ENCODE assay signal across 15 cellular contexts in genomic region chr6:41932378-41932777, GRCh38. TPM values are rescaled to one million over a fixed set of nuclear protein-coding genes. Genes with fewer than 3 reads are reported as not detected.
DNase-seq lines count a peak whose midpoint lies in the region; ATAC-seq and TF ChIP-seq lines count a peak whose summit lies in the region.
"Had no signal": no experiment of that assay in that cellular context is flagged by ENCODE, and none has a peak within 500 bp of the region (broad histone marks: within the 10 kb centered on the region; RNA-seq: fewer than 3 reads in every experiment).

No MANE protein-coding gene starts in this region.

- peaks cover 98% of the 10 kb centered on the region for H3K36me3 ChIP-seq in neutrophil

- H3K4me3 ChIP-seq in neutrophil (ENCODE audit: low read depth in 1 of 2, low read length in 1 of 2) (no peak overlapping the region), coronary artery (no peak overlapping the region)
- H3K4me3 ChIP-seq: body of pancreas, SK-N-MC had no signal

- H3K4me1 Mint-ChIP-seq in activated naive CD8-positive, alpha-beta T cell (ENCODE audit: low read depth) = peaks cover 50% of the 10 kb centered on the region
- peaks cover 35% of the 10 kb centered on the region for H3K4me1 Mint-ChIP-seq in activated naive CD8-positive, alpha-beta T cell treated with anti-CD3 and anti-CD28 coated beads, Interleukin-2, amount 50 U/mL, for 24 hours
- peaks cover 49% of the 10 kb centered on the region for H3K4me1 Mint-ChIP-seq in activated CD4-positive, alpha-beta memory T cell treated with anti-CD3 and anti-CD28 coated beads, Interleukin-2, amount 10 ng/mL, durations not matched to agents 7 days and 5 days

- no peaks in the 10 kb centered on the region for H3K27me3 ChIP-seq in neutrophil
- H3K27me3 ChIP-seq: body of pancreas had no signal

- DNase-seq in activated naive CD8-positive, alpha-beta T cell treated with anti-CD3 and anti-CD28 coated beads, Interleukin-2, amount 50 U/mL, for 24 hours = no peak
- no peak for DNase-seq in activated CD4-positive, alpha-beta memory T cell treated with anti-CD3 and anti-CD28 coated beads, Interleukin-2, amount 10 ng/mL, durations not matched to agents 7 days and 5 days
- DNase-seq in left ventricle myocardium superior (no peak), coronary artery (ENCODE audit: low spot score) (no peak)
- DNase-seq: activated effector memory CD4-positive, alpha-beta T cell treated with anti-CD3 and anti-CD28 coated beads, Interleukin-2, amount 50 U/mL, for 16 hours; body of pancreas; Caco-2; NCI-H1048; NCI-H526 treated with DMSO at 0.1 percent for 48 hours; PC-3; stimulated activated CD4-positive, alpha-beta T cell treated with anti-CD3 and anti-CD28 coated beads, Interleukin-4, amount 100 ng/mL, for 1 hour had no signal

- no peaks in the 10 kb centered on the region for H3K9me3 ChIP-seq in neutrophil
- H3K9me3 ChIP-seq: body of pancreas, Caco-2 had no signal

- CTCF ChIA-PET in activated CD4-positive, alpha-beta memory T cell treated with anti-CD3 and anti-CD28 coated beads, Interleukin-2, amount 10 ng/mL, durations not matched to agents 7 days and 5 days (lab: Charles Lee) = interaction anchor here (0.9 to 17.8 kb wide), 3 partner anchors 9 to 113 kb away, joined by 3 to 383 read pairs (median 192); partner anchors contain the start of genes BYSL, CCND3, MED20 and TAF8

- TF ChIP-seq CTCF in neutrophil (IDR thresholded peaks at IDR 0.05) (no peak), coronary artery (IDR thresholded peaks at IDR 0.05) (no peak)

- peaks cover 11% of the 10 kb centered on the region for H3K36me3 Mint-ChIP-seq in activated naive CD8-positive, alpha-beta T cell
- peaks cover 64% of the 10 kb centered on the region for H3K36me3 Mint-ChIP-seq in activated naive CD8-positive, alpha-beta T cell treated with anti-CD3 and anti-CD28 coated beads, Interleukin-2, amount 50 U/mL, for 24 hours (ENCODE audit: low read depth)
- peaks cover 80% of the 10 kb centered on the region for H3K36me3 Mint-ChIP-seq in activated CD4-positive, alpha-beta memory T cell treated with anti-CD3 and anti-CD28 coated beads, Interleukin-2, amount 10 ng/mL, durations not matched to agents 7 days and 5 days (ENCODE audit: low read depth)

- no peaks in the 10 kb centered on the region for H3K9me3 Mint-ChIP-seq in activated naive CD8-positive, alpha-beta T cell (ENCODE audit: low read depth)
- H3K9me3 Mint-ChIP-seq in activated naive CD8-positive, alpha-beta T cell treated with anti-CD3 and anti-CD28 coated beads, Interleukin-2, amount 50 U/mL, for 24 hours = no peaks in the 10 kb centered on the region
- H3K9me3 Mint-ChIP-seq in activated CD4-positive, alpha-beta memory T cell treated with anti-CD3 and anti-CD28 coated beads, Interleukin-2, amount 10 ng/mL, durations not matched to agents 7 days and 5 days = no peaks in the 10 kb centered on the region

- intact Hi-C loops in left ventricle myocardium superior (cut with micrococcal nuclease) = no loop called here

- ATAC-seq in activated naive CD8-positive, alpha-beta T cell treated with anti-CD3 and anti-CD28 coated beads, Interleukin-2, amount 50 U/mL, for 24 hours = no peak
- no peak for ATAC-seq in left ventricle myocardium superior
- ATAC-seq: body of pancreas, PC-3 had no signal

- peak overlapping the region; percentile 27 for H3K27ac ChIP-seq in neutrophil
- no peak overlapping the region for H3K27ac ChIP-seq in coronary artery
- H3K27ac ChIP-seq: body of pancreas, parathyroid adenoma, SK-N-MC had no signal

- POLR2A ChIA-PET in activated CD4-positive, alpha-beta memory T cell treated with anti-CD3 and anti-CD28 coated beads, Interleukin-2, amount 10 ng/mL, durations not matched to agents 7 days and 5 days (lab: Charles Lee) = interaction anchor here (1.6 to 17.3 kb wide), 5 partner anchors 7 to 112 kb away, joined by 3 to 553 read pairs (median 29); partner anchors contain the start of genes BYSL, MED20, TAF8 and USP49

- H3K27ac Mint-ChIP-seq in activated naive CD8-positive, alpha-beta T cell = peak overlapping the region; percentile 72
- no peak overlapping the region for H3K27ac Mint-ChIP-seq in activated naive CD8-positive, alpha-beta T cell treated with anti-CD3 and anti-CD28 coated beads, Interleukin-2, amount 50 U/mL, for 24 hours
- H3K27ac Mint-ChIP-seq in activated CD4-positive, alpha-beta memory T cell treated with anti-CD3 and anti-CD28 coated beads, Interleukin-2, amount 10 ng/mL, durations not matched to agents 7 days and 5 days = peak overlapping the region; percentile 70

- no peak overlapping the region for H3K4me3 Mint-ChIP-seq in activated naive CD8-positive, alpha-beta T cell
- H3K4me3 Mint-ChIP-seq in activated naive CD8-positive, alpha-beta T cell treated with anti-CD3 and anti-CD28 coated beads, Interleukin-2, amount 50 U/mL, for 24 hours = no peak overlapping the region
- no peak overlapping the region for H3K4me3 Mint-ChIP-seq in activated CD4-positive, alpha-beta memory T cell treated with anti-CD3 and anti-CD28 coated beads, Interleukin-2, amount 10 ng/mL, durations not matched to agents 7 days and 5 days

- no peaks in the 10 kb centered on the region for H3K27me3 Mint-ChIP-seq in activated naive CD8-positive, alpha-beta T cell
- no peaks in the 10 kb centered on the region for H3K27me3 Mint-ChIP-seq in activated naive CD8-positive, alpha-beta T cell treated with anti-CD3 and anti-CD28 coated beads, Interleukin-2, amount 50 U/mL, for 24 hours
- no peaks in the 10 kb centered on the region for H3K27me3 Mint-ChIP-seq in activated CD4-positive, alpha-beta memory T cell treated with anti-CD3 and anti-CD28 coated beads, Interleukin-2, amount 10 ng/mL, durations not matched to agents 7 days and 5 days

- H3K4me1 ChIP-seq in neutrophil (ENCODE audit: control insufficient read depth in 1 of 2, insufficient read depth in 1 of 2, low read depth in 1 of 2, low read length in 1 of 2) = peaks cover 27 to 30% of the 10 kb centered on the region in 2 experiments
- H3K4me1 ChIP-seq: parathyroid adenoma had no signal

RNA-seq across cellular contexts. Expression of gene CCND3, which starts 9.2 kb away (rescaled TPM):
- total RNA-seq in activated CD4-positive, alpha-beta memory T cell treated with anti-CD3 and anti-CD28 coated beads, Interleukin-2, amount 10 ng/mL, durations not matched to agents 7 days and 5 days = 100 to 1,000 TPM; 456 to 464 TPM
- 52.7 TPM for total RNA-seq in left ventricle myocardium superior

RNA-seq across cellular contexts. Expression of gene BYSL, which starts 11.1 kb away (rescaled TPM):
- 10 to 100 TPM; 23.9 to 24.8 TPM for total RNA-seq in activated CD4-positive, alpha-beta memory T cell treated with anti-CD3 and anti-CD28 coated beads, Interleukin-2, amount 10 ng/mL, durations not matched to agents 7 days and 5 days
- 8.4 TPM for total RNA-seq in left ventricle myocardium superior

RNA-seq across cellular contexts. Expression of gene MED20, which starts 11.4 kb away (rescaled TPM):
- 10 to 100 TPM; 21.4 to 21.9 TPM for total RNA-seq in activated CD4-positive, alpha-beta memory T cell treated with anti-CD3 and anti-CD28 coated beads, Interleukin-2, amount 10 ng/mL, durations not matched to agents 7 days and 5 days
- 18.7 TPM for total RNA-seq in left ventricle myocardium superior

RNA-seq across cellular contexts. Expression of gene USP49, which starts 37.2 kb away (rescaled TPM):
- total RNA-seq in activated CD4-positive, alpha-beta memory T cell treated with anti-CD3 and anti-CD28 coated beads, Interleukin-2, amount 10 ng/mL, durations not matched to agents 7 days and 5 days = 1 to 10 TPM; 6.8 to 7.3 TPM
- total RNA-seq in left ventricle myocardium superior = 1.3 TPM
